Comparison of ENCODE assay signal across 9 cellular contexts in genomic region chr1:160837558-160838205, GRCh38. TPM values are rescaled to one million over a fixed set of nuclear protein-coding genes. Genes with fewer than 3 reads are reported as not detected.
DNase-seq lines count a peak whose midpoint lies in the region; TF ChIP-seq lines count a peak whose summit lies in the region.
"Had no signal": no experiment of that assay in that cellular context is flagged by ENCODE, and none has a peak within 500 bp of the region (broad histone marks: within the 10 kb centered on the region; RNA-seq: fewer than 3 reads in every experiment).

No MANE protein-coding gene starts in this region.

- H3K36me3 ChIP-seq in hepatocyte (replicated peaks; ENCODE audit: insufficient read depth, low read depth) = no peaks in the 10 kb centered on the region

- DNase-seq in HFFc6 = peak; percentile 57
- DNase-seq in NCI-H2029 treated with DMSO at 0.1 percent for 48 hours (lab: John Stamatoyannopoulos, UW) = peak; percentile 47
- DNase-seq in activated T-cell treated with anti-CD3 and anti-CD28 coated beads for 24 hours (ENCODE audit: low read depth) = peak; percentile 69
- DNase-seq in islet precursor cell = peak; percentile 75
- peak; percentile 69 to 70 for DNase-seq in stimulated activated CD8-positive, alpha-beta memory T cell treated with anti-CD3 and anti-CD28 coated beads, Interleukin-4, amount 100 ng/mL, for 1 hour (ENCODE audit: low read depth in 2 of 2, low spot score in 1 of 2)
- DNase-seq in cerebellum (ENCODE audit: low spot score) = no peak
- DNase-seq in hepatocyte (ENCODE audit: low spot score) = no peak

- H3K36me3 Mint-ChIP-seq in HFFc6 (ENCODE audit: low read depth) = no peaks in the 10 kb centered on the region

- H3K4me1 Mint-ChIP-seq in HFFc6 (ENCODE audit: low read depth) = peaks cover 6% of the 10 kb centered on the region

- H3K9me3 Mint-ChIP-seq in HFFc6 = no peaks in the 10 kb centered on the region

- H4K20me1 ChIP-seq in hepatocyte (ENCODE audit: insufficient read depth, poor library complexity, severe bottlenecking) = no peaks in the 10 kb centered on the region

- 93% methylated on average over 9 of the region's 9 CpGs for WGBS in hepatocyte (ENCODE audit: low lambda C conversion rate, missing lambda C conversion rate)

- no peaks in the 10 kb centered on the region for H3K9me3 ChIP-seq in hepatocyte (ENCODE audit: low read depth)

- no peaks in the 10 kb centered on the region for H3K9me2 ChIP-seq in hepatocyte (replicated peaks; ENCODE audit: insufficient read depth)

- H3K4me3 Mint-ChIP-seq in HFFc6 = no peak overlapping the region

- no peak overlapping the region for H3K27ac Mint-ChIP-seq in HFFc6

- no peak overlapping the region for H2AFZ ChIP-seq in hepatocyte

- no peaks in the 10 kb centered on the region for H3K27me3 ChIP-seq in hepatocyte

- peak; percentile 40 for TF ChIP-seq POLR2A in GM15510 (IDR thresholded peaks at IDR 0.05; ENCODE audit: borderline replicate concordance, extremely low read depth, insufficient read length)

- no peaks in the 10 kb centered on the region for H3K79me2 ChIP-seq in hepatocyte

- H3K4me3 ChIP-seq in hepatocyte = no peak overlapping the region

- H3K4me2 ChIP-seq in hepatocyte = no peak overlapping the region

- TF ChIP-seq CTCF in HFFc6 (IDR thresholded peaks at IDR 0.05) (no peak), hepatocyte (IDR thresholded peaks at IDR 0.05; ENCODE audit: poor library complexity) (no peak)

- no peak overlapping the region for H3K27ac ChIP-seq in hepatocyte

- peaks cover 27% of the 10 kb centered on the region for H3K27me3 Mint-ChIP-seq in HFFc6 (ENCODE audit: insufficient read depth)

- peaks cover 5% of the 10 kb centered on the region for H3K4me1 ChIP-seq in hepatocyte (ENCODE audit: insufficient read depth)

RNA-seq across cellular contexts. Expression of gene CD244, which starts 25.0 kb away (rescaled TPM):
- total RNA-seq in HFFc6 (2021; fragmentation: NEBNext Ultra II Directional; extraction: Animal tissue kit (Norgen Biotek cat#: 25700)) = not detected
- total RNA-seq in cerebellum (not detected), hepatocyte (0.47 and 0.48 TPM in 2 replicates)
- 1.1 and 1.2 TPM in 2 replicates for polyA plus RNA-seq in hepatocyte
- total RNA-seq: pulmonary artery endothelial cell had no signal

RNA-seq across cellular contexts. Expression of gene LY9, which starts 41.7 kb away (rescaled TPM):
- not detected for total RNA-seq in HFFc6 (2021; fragmentation: NEBNext Ultra II Directional; extraction: Animal tissue kit (Norgen Biotek cat#: 25700))
- total RNA-seq in cerebellum = not detected
- total RNA-seq in hepatocyte = not detected in 2 replicates
- not detected in 2 replicates for polyA plus RNA-seq in hepatocyte
- total RNA-seq: pulmonary artery endothelial cell had no signal

RNA-seq across cellular contexts. Expression of gene ITLN1, which starts 47.3 kb away (rescaled TPM):
- not detected for total RNA-seq in HFFc6 (2021; fragmentation: NEBNext Ultra II Directional; extraction: Animal tissue kit (Norgen Biotek cat#: 25700))
- total RNA-seq in cerebellum = 0.45 TPM
- total RNA-seq in hepatocyte = 9.0 and 11.3 TPM in 2 replicates
- 7.4 and 34.9 TPM in 2 replicates for polyA plus RNA-seq in hepatocyte
- total RNA-seq: pulmonary artery endothelial cell had no signal

Comparison
In these comparisons a context has a peak if more than half of its experiments do, and no peak if none do; other contexts are left out.
1. DNase-seq: peak in HFFc6 (single experiment), NCI-H2029 treated with DMSO at 0.1 percent for 48 hours (single experiment), activated T-cell treated with anti-CD3 and anti-CD28 coated beads for 24 hours (single experiment), islet precursor cell (single experiment) and stimulated activated CD8-positive, alpha-beta memory T cell treated with anti-CD3 and anti-CD28 coated beads, Interleukin-4, amount 100 ng/mL, for 1 hour (2 of 2); none in cerebellum (single experiment) and hepatocyte (single experiment).